ENCODE assay signal across 1 cellular context in the genomic region with DNA sequence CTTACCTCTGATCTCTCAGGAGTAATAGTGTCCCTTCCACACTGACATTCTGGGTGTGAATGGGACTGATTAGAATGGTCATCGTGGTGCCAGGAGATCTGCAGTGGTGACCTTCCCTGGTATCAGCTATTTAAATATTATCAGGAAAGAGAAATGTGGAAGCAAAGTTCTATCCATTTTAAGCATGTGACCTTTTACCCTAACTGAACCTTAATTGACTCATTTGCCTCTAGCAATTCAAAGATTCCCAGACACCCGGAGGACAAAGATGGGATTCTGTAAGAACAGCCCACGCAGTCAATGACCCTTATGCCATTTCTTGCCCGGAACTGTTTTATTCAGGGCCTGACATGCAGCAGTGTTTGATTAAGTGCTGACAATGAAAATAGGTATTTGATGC.
A peak's percentile ranks its signal among the peaks of the same experiment; 100 is the strongest.
TF ChIP-seq lines count a peak whose summit lies in the region.

No MANE protein-coding gene starts in this region.

TF ChIP-seq in A549, 52 proteins besides CTCF, POLR2A, EP300 and RAD21 (continued from another document):
- TF ChIP-seq, protein P1, sequence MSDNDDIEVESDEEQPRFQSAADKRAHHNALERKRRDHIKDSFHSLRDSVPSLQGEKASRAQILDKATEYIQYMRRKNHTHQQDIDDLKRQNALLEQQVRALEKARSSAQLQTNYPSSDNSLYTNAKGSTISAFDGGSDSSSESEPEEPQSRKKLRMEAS (IDR thresholded peaks at IDR 0.05) = 0 out of 2 replicates have a peak, but pooled peaks have one; percentile 25
